Comparison of ENCODE assay signal across 8 cellular contexts in the genomic region with DNA sequence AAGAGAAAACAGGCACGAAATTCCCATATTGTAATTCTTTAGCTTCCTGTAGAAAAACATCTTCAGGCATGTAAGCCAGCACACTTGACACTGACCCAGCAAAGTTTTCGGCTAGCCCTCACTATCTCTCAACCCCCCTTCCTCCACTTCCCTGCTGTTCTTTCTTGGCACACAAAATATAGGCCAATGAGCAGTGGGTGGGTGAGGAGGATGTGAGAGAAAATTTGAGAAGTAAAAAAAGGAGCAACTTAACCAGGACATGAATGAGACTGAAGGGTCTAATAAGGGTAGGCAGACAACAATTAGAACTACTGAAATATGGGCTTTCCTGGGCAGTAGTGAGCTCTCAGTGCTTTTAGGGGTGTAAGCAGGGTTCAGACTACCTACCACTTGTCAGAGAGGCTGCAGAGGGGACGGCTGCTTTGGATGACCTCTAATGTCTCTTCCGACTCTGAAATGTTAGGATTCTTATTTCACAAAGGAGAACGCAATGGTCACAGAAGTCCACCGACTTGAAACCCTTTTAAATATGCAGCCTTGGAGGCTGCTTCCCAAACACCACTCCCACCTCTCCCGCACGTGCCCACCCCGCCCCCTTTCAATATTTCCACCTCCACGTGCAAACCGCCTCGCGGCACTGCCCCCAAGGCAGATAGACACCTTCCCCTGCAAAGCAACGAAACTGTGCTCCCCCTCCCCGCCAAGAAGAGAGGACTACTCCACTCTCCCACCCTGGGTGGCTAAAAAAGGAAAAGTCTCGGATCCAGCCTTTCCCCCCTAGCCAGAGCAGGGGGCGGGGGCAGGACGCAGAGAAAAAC. TPM values are rescaled to one million over a fixed set of nuclear protein-coding genes. Genes with fewer than 3 reads are reported as not detected.
DNase-seq lines count a peak whose midpoint lies in the region; ATAC-seq and TF ChIP-seq lines count a peak whose summit lies in the region.

No MANE protein-coding gene starts in this region.

- H3K4me1 Mint-ChIP-seq in chondrocyte (ENCODE audit: low read depth), result peaks cover 65% of the 10 kb centered on the region

- peak overlapping the region; percentile 87 for H3K4me2 ChIP-seq in PC-3 (ENCODE audit: low read length)

- no peaks in the 10 kb centered on the region for H3K27me3 ChIP-seq in PC-3 (ENCODE audit: low read length)
- H3K27me3 ChIP-seq in lung (ENCODE audit: control insufficient read depth, insufficient read depth), result no peaks in the 10 kb centered on the region
- H3K27me3 ChIP-seq in testis, result no peaks in the 10 kb centered on the region

- peak overlapping the region; percentile 97 for H3K9ac ChIP-seq in PC-3 (ENCODE audit: low read length)

- H2AFZ ChIP-seq in PC-3 (ENCODE audit: low read length), result peak overlapping the region; percentile 95

- no peak for ATAC-seq in PC-3
- ATAC-seq in lung (ENCODE audit: insufficient read depth, low FRiP score), result no peak

- H3K79me2 ChIP-seq in PC-3 (ENCODE audit: low read length), result peaks cover 98% of the 10 kb centered on the region

- peaks cover 5% of the 10 kb centered on the region for H3K36me3 Mint-ChIP-seq in chondrocyte (ENCODE audit: low read depth)

- H3F3A ChIP-seq in PC-3 (ENCODE audit: low read length, unreplicated experiment), result no peaks in the 10 kb centered on the region

- WGBS in lung, 2 donors, result 1 to 2% methylated on average over 18 of the region's 18 CpGs
- WGBS in testis, 2 donors, result 0 to 1% methylated on average over 17 to 18 of the region's 18 CpGs

- peak; percentile 68 for DNase-seq in activated effector memory CD4-positive, alpha-beta T cell treated with anti-CD3 and anti-CD28 coated beads, Interleukin-2, amount 50 U/mL, for 16 hours
- no peak for DNase-seq in activated effector memory CD4-positive, alpha-beta T cell treated with Interleukin-2 at 50 U/mL for 16 hours
- peak; percentile 34 for DNase-seq in PC-3
- DNase-seq in chondrocyte (ENCODE audit: low spot score), result no peak
- DNase-seq in lung (ENCODE audit: low spot score), result no peak
- DNase-seq in testis, result peak; percentile 63
- no peak for DNase-seq in GOT3 (lab: John Stamatoyannopoulos, UW)
- DNase-seq in NCI-H1092 (lab: John Stamatoyannopoulos, UW), result no peak

- H3K36me3 ChIP-seq in PC-3 (ENCODE audit: low read depth, low read length), result peaks cover 32% of the 10 kb centered on the region; the same call in 1 of the 2 replicates
- peaks cover 0 to 1% of the 10 kb centered on the region in 2 donors for H3K36me3 ChIP-seq in lung (ENCODE audit: control insufficient read depth in 2 of 2, insufficient read depth in 2 of 2, low read length in 2 of 2)
- H3K36me3 ChIP-seq in testis (ENCODE audit: low read depth, missing control alignments), result no peaks in the 10 kb centered on the region

- no peaks in the 10 kb centered on the region for H3K9me2 ChIP-seq in PC-3 (replicated peaks; ENCODE audit: low read length)

- TSS peak; percentile 20 for BruUV-seq in PC-3 (replicated peaks; lab: Mats Ljungman, UMichigan)

- peak overlapping the region; percentile 91 for H3K27ac ChIP-seq in PC-3 (ENCODE audit: low read length)
- H3K27ac ChIP-seq in lung (ENCODE audit: low read depth in 1 of 2, low read length in 1 of 2), result peak overlapping the region; percentile 37 to 92
- H3K27ac ChIP-seq in testis, result peak overlapping the region; percentile 96 to 98

- H3K4me3 ChIP-seq in PC-3 (ENCODE audit: low read length) (peak overlapping the region; percentile 89), lung (peak overlapping the region; percentile 96), testis (peak overlapping the region; percentile 97 to 100)

- H3K27me3 Mint-ChIP-seq in chondrocyte (ENCODE audit: low read depth), result no peaks in the 10 kb centered on the region

- peaks cover 54% of the 10 kb centered on the region for H4K20me1 ChIP-seq in PC-3 (ENCODE audit: low read length)

- TF ChIP-seq POLR2A in testis (IDR thresholded peaks at IDR 0.05), result no peak

- no peaks in the 10 kb centered on the region for H3K9me3 Mint-ChIP-seq in chondrocyte (ENCODE audit: low read depth)

- CTCF ChIA-PET in PC-3 (lab: Charles Lee), result no interaction called here

- H3K27ac Mint-ChIP-seq in chondrocyte (ENCODE audit: unreplicated experiment), result peak overlapping the region; percentile 85

- H3K4me1 ChIP-seq in PC-3 (ENCODE audit: insufficient read depth, low read length), result peaks cover 36% of the 10 kb centered on the region
- H3K4me1 ChIP-seq in lung (ENCODE audit: control insufficient read depth in 2 of 2, insufficient read depth in 2 of 2, low read length in 2 of 2), result peaks cover 0 to 15% of the 10 kb centered on the region in 2 donors
- H3K4me1 ChIP-seq in testis, result peaks cover 27% of the 10 kb centered on the region

- TF ChIP-seq CTCF in PC-3 (conservative IDR thresholded peaks at IDR 0.05; ENCODE audit: low read depth, low read length), result no peak
- TF ChIP-seq CTCF in chondrocyte (IDR thresholded peaks at IDR 0.05), result no peak
- no peak for TF ChIP-seq CTCF in lung (IDR thresholded peaks at IDR 0.05; ENCODE audit: control extremely low read depth, extremely low read depth)
- no peak for TF ChIP-seq CTCF in testis (IDR thresholded peaks at IDR 0.05)

- intact Hi-C loops in PC-3 (cut with micrococcal nuclease), result no loop called here
- intact Hi-C loops in testis (cut with DNase I; ENCODE audit: low total_unique reads), result no loop called here

- peak overlapping the region; percentile 74 for H3K4me3 Mint-ChIP-seq in chondrocyte (ENCODE audit: unreplicated experiment)

- no peaks in the 10 kb centered on the region for H3K9me3 ChIP-seq in PC-3 (ENCODE audit: low read length)
- no peaks in the 10 kb centered on the region for H3K9me3 ChIP-seq in lung (ENCODE audit: control insufficient read depth in 2 of 2, insufficient read depth in 1 of 2, low read length in 1 of 2)
- H3K9me3 ChIP-seq in testis, result no peaks in the 10 kb centered on the region

- POLR2A ChIA-PET in PC-3 (lab: Charles Lee; ENCODE audit: unreplicated experiment), result interaction anchor here (0.6 kb wide), 1 partner anchor 14 kb away, joined by 4 read pairs; no protein-coding TSS in a partner anchor

RNA-seq across cellular contexts. Expression of gene MBTD1, which starts 0.9 kb away (rescaled TPM):
- total RNA-seq in PC-3 (2014; rRNA removed), result 10.3 and 13.8 TPM in 2 replicates
- total RNA-seq in chondrocyte, result 10.0 to 12.8 TPM (median 10.9 TPM) in 3 replicates
- total RNA-seq in lung, result 10 to 100 TPM in 1 of 2 donors, 1 to 10 TPM in 1; 9.0 to 79.2 TPM
- 1 to 10 TPM; 4.3 to 9.3 TPM for polyA plus RNA-seq in lung
- 10 to 100 TPM; 49.1 to 68.3 TPM for total RNA-seq in testis
- polyA plus RNA-seq in testis (ENCODE audit: insufficient read depth, low read depth, low replicate concordance), result 55.2 TPM

RNA-seq across cellular contexts. Expression of gene UTP18, which starts 1.4 kb away (rescaled TPM):
- 64.2 and 97.6 TPM in 2 replicates for total RNA-seq in PC-3 (2014; rRNA removed)
- 16.8 to 18.7 TPM (median 18.3 TPM) in 3 replicates for total RNA-seq in chondrocyte
- total RNA-seq in lung, result 10 to 100 TPM; 25.7 to 30.2 TPM
- 10 to 100 TPM; 19.2 to 40.3 TPM for polyA plus RNA-seq in lung
- total RNA-seq in testis, result 10 to 100 TPM; 59.2 to 71.2 TPM
- polyA plus RNA-seq in testis (ENCODE audit: insufficient read depth, low read depth, low replicate concordance), result 129 TPM

Comparison
In these comparisons a context has a peak if more than half of its experiments do, and no peak if none do; other contexts are left out.
1. DNase-seq: peak in activated effector memory CD4-positive, alpha-beta T cell treated with anti-CD3 and anti-CD28 coated beads, Interleukin-2, amount 50 U/mL, for 16 hours (single experiment), PC-3 (single experiment) and testis (single experiment); none in activated effector memory CD4-positive, alpha-beta T cell treated with Interleukin-2 at 50 U/mL for 16 hours (single experiment), chondrocyte (single experiment), lung (single experiment), GOT3 (single experiment) and NCI-H1092 (single experiment).
2. Peak in every context shown above with its lines, with median percentiles within 50 percentile points of each other: H3K27ac ChIP-seq and H3K4me3 ChIP-seq.